8 cellular contexts compared by ENCODE assay signal in genomic region chr20:56504373-56505005, GRCh38. TPM values are rescaled to one million over a fixed set of nuclear protein-coding genes. Genes with fewer than 3 reads are reported as not detected.
DNase-seq lines count a peak whose midpoint lies in the region; ATAC-seq and TF ChIP-seq lines count a peak whose summit lies in the region.

No MANE protein-coding gene starts in this region.

- no peak overlapping the region for H3K4me3 ChIP-seq in AG04450 (ENCODE audit: low read depth, low read length)

- CTCF ChIA-PET in AG04450 (lab: Charles Lee) = interaction anchor here (1.9 kb wide), 1 partner anchor 106 kb away, joined by 6 read pairs; no protein-coding TSS in a partner anchor

- H3K9me3 ChIP-seq in AG04450 (ENCODE audit: control insufficient read depth, insufficient read depth, low read length) = no peaks in the 10 kb centered on the region

- H3K27ac ChIP-seq in AG04450 (ENCODE audit: low read depth, low read length) (no peak overlapping the region), VCaP (no peak overlapping the region)

- TF ChIP-seq CTCF in AG04450 (IDR thresholded peaks at IDR 0.05; ENCODE audit: low read depth, low read length) = peak; percentile 58
- TF ChIP-seq CTCF in GM12874 (IDR thresholded peaks at IDR 0.05; ENCODE audit: insufficient read depth, low read depth, low read length) = peak; percentile 59
- TF ChIP-seq CTCF in VCaP (conservative IDR thresholded peaks at IDR 0.05) = peak; percentile 52

- no peaks in the 10 kb centered on the region for H3K27me3 ChIP-seq in AG04450 (ENCODE audit: control insufficient read depth, insufficient read depth, low read length)

- POLR2A ChIA-PET in AG04450 (lab: Yijun Ruan, JAX) = no interaction called here

- ATAC-seq in HG03196 (IDR thresholded peaks at IDR 0.05; ENCODE audit: unreplicated experiment) (no peak), GM21737 (IDR thresholded peaks at IDR 0.05; ENCODE audit: unreplicated experiment) (no peak)

- no peak for DNase-seq in AG04450 (ENCODE audit: low read depth, low spot score)
- DNase-seq in germinal center (ENCODE audit: low spot score) = peak; percentile 29
- DNase-seq in DMS79 treated with DMSO at 0.1 percent for 48 hours (lab: John Stamatoyannopoulos, UW) = no peak
- DNase-seq in SW480 (ENCODE audit: low spot score) = no peak

RNA-seq across cellular contexts. Expression of gene FAM209A, which starts 20.1 kb away (rescaled TPM):
- polyA plus RNA-seq in AG04450 (2011; rRNA removed) = 0.17 TPM in 1 of 2 replicates, not detected in the other
- polyA minus RNA-seq in AG04450 (2011; rRNA and poly(A)+ RNA removed) = 0.56 TPM in 1 of 2 replicates, not detected in the other

RNA-seq across cellular contexts. Expression of gene FAM209B, which starts 28.6 kb away (rescaled TPM):
- polyA plus RNA-seq in AG04450 (2011; rRNA removed) = 0.35 TPM in 1 of 2 replicates, not detected in the other
- 0.37 TPM in 1 of 2 replicates, not detected in the other for polyA minus RNA-seq in AG04450 (2011; rRNA and poly(A)+ RNA removed)

RNA-seq across cellular contexts. Expression of gene RTF2, which starts 36.1 kb away (rescaled TPM):
- 147 TPM in 2 replicates for polyA plus RNA-seq in AG04450 (2011; rRNA removed)
- polyA minus RNA-seq in AG04450 (2011; rRNA and poly(A)+ RNA removed) = 68.2 and 73.1 TPM in 2 replicates
